In genomic region chr1:247357781-247358211, GRCh38 we compare ENCODE assay signal across 8 cellular contexts. TPM values are rescaled to one million over a fixed set of nuclear protein-coding genes. Genes with fewer than 3 reads are reported as not detected.
DNase-seq lines count a peak whose midpoint lies in the region; ATAC-seq and TF ChIP-seq lines count a peak whose summit lies in the region.

No MANE protein-coding gene starts in this region.

- intact Hi-C loops in Right ventricle myocardium inferior (cut with DNase I) (no loop called here), cardiac septum (cut with DNase I) (no loop called here)

- no peaks in the 10 kb centered on the region for H3K9me2 ChIP-seq in SK-N-SH

- H3K27me3 ChIP-seq in SK-N-SH (ENCODE audit: insufficient read depth): no peaks in the 10 kb centered on the region

- H3K4me1 ChIP-seq in SK-N-SH (ENCODE audit: control insufficient read depth in 1 of 2, insufficient read depth in 2 of 2, low read depth in 1 of 2, low read length in 1 of 2): no peaks in the 10 kb centered on the region

- H3K4me3 ChIP-seq in fibroblast of mammary gland (ENCODE audit: control insufficient read depth, low read depth, low read length): no peak overlapping the region
- H3K4me3 ChIP-seq in SK-N-SH (ENCODE audit: low read depth in 2 of 2, low read length in 1 of 2): no peak overlapping the region

- H3F3A ChIP-seq in SK-N-SH (replicated peaks; ENCODE audit: insufficient read depth): no peaks in the 10 kb centered on the region

- TF ChIP-seq EP300 in SK-N-SH (IDR thresholded peaks at IDR 0.05; ENCODE audit: borderline replicate concordance in 1 of 2, low read depth in 1 of 2, low read length in 1 of 2): no peak

- H3K79me2 ChIP-seq in SK-N-SH (ENCODE audit: insufficient read depth): no peaks in the 10 kb centered on the region

- H3K4me2 ChIP-seq in SK-N-SH: no peak overlapping the region

- TF ChIP-seq CTCF in fibroblast of mammary gland (conservative IDR thresholded peaks at IDR 0.05; ENCODE audit: control insufficient read depth, insufficient read depth, low read depth, low read length): no peak
- no peak for TF ChIP-seq CTCF in SK-N-SH (IDR thresholded peaks at IDR 0.05)

- no peaks in the 10 kb centered on the region for H3K9me3 ChIP-seq in SK-N-SH

- POLR2A ChIA-PET in SK-N-SH (lab: Yijun Ruan, JAX): no interaction called here

- no peak overlapping the region for H2AFZ ChIP-seq in SK-N-SH (ENCODE audit: low read depth)

- H3K9ac ChIP-seq in SK-N-SH: no peak overlapping the region

- DNase-seq in Right ventricle myocardium inferior (ENCODE audit: missing footprints) (no peak), cardiac septum (ENCODE audit: low spot score) (no peak), fibroblast of mammary gland (ENCODE audit: low read depth) (peak; percentile 89), SK-N-SH (no peak), COR-L47 (lab: John Stamatoyannopoulos, UW) (no peak), RPMI8226 (no peak), NCI-H1694 treated with DMSO at 0.1 percent for 48 hours (lab: John Stamatoyannopoulos, UW) (no peak)

- no peaks in the 10 kb centered on the region for H4K20me1 ChIP-seq in SK-N-SH (ENCODE audit: insufficient read depth)

- no peak overlapping the region for H3K27ac ChIP-seq in SK-N-SH (ENCODE audit: low read depth in 2 of 2, low read length in 1 of 2)

- ATAC-seq in Right ventricle myocardium inferior (peak; percentile 67), HG03060 (IDR thresholded peaks at IDR 0.05; ENCODE audit: low read depth, unreplicated experiment) (peak; percentile 88)

- H3K36me3 ChIP-seq in SK-N-SH (replicated peaks in 1 of 2; ENCODE audit: control insufficient read depth in 1 of 2, insufficient read depth in 2 of 2, low read length in 1 of 2): peaks cover 0 to 2% of the 10 kb centered on the region in 2 experiments

- TF ChIP-seq RAD21 in SK-N-SH (IDR thresholded peaks at IDR 0.05; ENCODE audit: low read length): no peak

- CTCF ChIA-PET in SK-N-SH (lab: Yijun Ruan, JAX): interaction anchor here (2.1 kb wide), 1 partner anchor 15 kb away, joined by 8 read pairs; no protein-coding TSS in a partner anchor

- WGBS in SK-N-SH (ENCODE audit: low lambda C conversion rate): 67% methylated on average over 6 of the region's 6 CpGs

TF ChIP-seq in SK-N-SH, 30 proteins besides CTCF, POLR2A, EP300 and RAD21:
- TF ChIP-seq, protein P1, sequence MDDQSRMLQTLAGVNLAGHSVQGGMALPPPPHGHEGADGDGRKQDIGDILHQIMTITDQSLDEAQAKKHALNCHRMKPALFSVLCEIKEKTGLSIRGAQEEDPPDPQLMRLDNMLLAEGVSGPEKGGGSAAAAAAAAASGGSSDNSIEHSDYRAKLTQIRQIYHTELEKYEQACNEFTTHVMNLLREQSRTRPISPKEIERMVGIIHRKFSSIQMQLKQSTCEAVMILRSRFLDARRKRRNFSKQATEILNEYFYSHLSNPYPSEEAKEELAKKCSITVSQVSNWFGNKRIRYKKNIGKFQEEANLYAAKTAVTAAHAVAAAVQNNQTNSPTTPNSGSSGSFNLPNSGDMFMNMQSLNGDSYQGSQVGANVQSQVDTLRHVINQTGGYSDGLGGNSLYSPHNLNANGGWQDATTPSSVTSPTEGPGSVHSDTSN (IDR thresholded peaks at IDR 0.05): no peak
- TF ChIP-seq, protein P2, sequence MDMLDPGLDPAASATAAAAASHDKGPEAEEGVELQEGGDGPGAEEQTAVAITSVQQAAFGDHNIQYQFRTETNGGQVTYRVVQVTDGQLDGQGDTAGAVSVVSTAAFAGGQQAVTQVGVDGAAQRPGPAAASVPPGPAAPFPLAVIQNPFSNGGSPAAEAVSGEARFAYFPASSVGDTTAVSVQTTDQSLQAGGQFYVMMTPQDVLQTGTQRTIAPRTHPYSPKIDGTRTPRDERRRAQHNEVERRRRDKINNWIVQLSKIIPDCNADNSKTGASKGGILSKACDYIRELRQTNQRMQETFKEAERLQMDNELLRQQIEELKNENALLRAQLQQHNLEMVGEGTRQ (IDR thresholded peaks at IDR 0.05; ENCODE audit: borderline replicate concordance, low read depth, low read length): no peak
- TF ChIP-seq RXRA (IDR thresholded peaks at IDR 0.05; ENCODE audit: borderline replicate concordance, low read depth): no peak
- TF ChIP-seq SIN3A (IDR thresholded peaks at IDR 0.05; ENCODE audit: borderline replicate concordance, low read depth, low read length): no peak
- TF ChIP-seq RCOR1 (IDR thresholded peaks at IDR 0.05; ENCODE audit: low read length): no peak
- TF ChIP-seq, protein P3, sequence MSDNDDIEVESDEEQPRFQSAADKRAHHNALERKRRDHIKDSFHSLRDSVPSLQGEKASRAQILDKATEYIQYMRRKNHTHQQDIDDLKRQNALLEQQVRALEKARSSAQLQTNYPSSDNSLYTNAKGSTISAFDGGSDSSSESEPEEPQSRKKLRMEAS (IDR thresholded peaks at IDR 0.05; ENCODE audit: low read depth): no peak
- TF ChIP-seq TEAD4 (IDR thresholded peaks at IDR 0.05; ENCODE audit: borderline replicate concordance, insufficient read depth): no peak

RNA-seq across cellular contexts. Expression of gene ZNF496, which starts 26.1 kb away (rescaled TPM):
- total RNA-seq in Right ventricle myocardium inferior: 10.5 TPM
- 17.3 TPM for total RNA-seq in cardiac septum
- 23.2 and 27.5 TPM in 2 replicates for polyA plus RNA-seq in SK-N-SH (2012; rRNA removed)
- 14.0 and 21.1 TPM in 2 replicates for polyA plus RNA-seq in SK-N-SH (2012; cell fraction: cytosol; rRNA removed)
- polyA plus RNA-seq in SK-N-SH (2012; cell fraction: nucleus; rRNA removed): 36.3 and 56.5 TPM in 2 replicates

RNA-seq across cellular contexts. Expression of gene NLRP3, which starts 58.2 kb away (rescaled TPM):
- total RNA-seq in Right ventricle myocardium inferior (1.2 TPM), cardiac septum (1.1 TPM)
- 0.62 and 0.87 TPM in 2 replicates for polyA plus RNA-seq in SK-N-SH (2012; rRNA removed)
- polyA plus RNA-seq in SK-N-SH (2012; cell fraction: cytosol; rRNA removed): 0.54 and 0.85 TPM in 2 replicates
- 1.3 and 2.2 TPM in 2 replicates for polyA plus RNA-seq in SK-N-SH (2012; cell fraction: nucleus; rRNA removed)
